ENCODE assay signal across 28 cellular contexts in genomic region chr16:83839561-83839960, GRCh38.
"Had no signal": no experiment of that assay in that cellular context is flagged by ENCODE, and none has a peak within 500 bp of the region (broad histone marks: within the 10 kb centered on the region; RNA-seq: fewer than 3 reads in every experiment).

No MANE protein-coding gene starts in this region.

- H3K27ac Mint-ChIP-seq: natural killer cell; stimulated activated memory B cell treated with anti-CD40 and anti-IgM and Interleukin-4, amounts not matched to agents 10 μg/mL and 1 μg/mL and 100 μg/mL, for 72 hours had no signal

- FAIRE-seq: endometrium, keratinocyte had no signal

- H3K4me1 ChIP-seq: esophagus squamous epithelium, testis, tibial artery had no signal

- DNase-seq: dermis blood vessel endothelial cell; effector memory CD4-positive, alpha-beta T cell; erythroblast; esophagus squamous epithelium; foreskin melanocyte; glutamatergic neuron; heart right ventricle; hippocampal formation; left ventricle myocardium superior; lower lobe of right lung; natural killer cell; occipital lobe; ovary; posterior cingulate gyrus; psoas muscle; right cardiac atrium; spleen; stimulated activated CD4-positive, alpha-beta T cell treated with anti-CD3 and anti-CD28 coated beads, Interleukin-4, amount 100 ng/mL, for 4 hours; stimulated activated naive CD8-positive, alpha-beta T cell treated with anti-CD3 and anti-CD28 coated beads, Interleukin-15, Interleukin-2, amounts not matched to agents 100 U/mL and 50 U/mL, for 24 hours; substantia nigra; testis had no signal

- H3K27ac ChIP-seq: coronary artery, esophagus squamous epithelium, heart right ventricle, lower lobe of right lung, ovary, psoas muscle, skin epidermis, spleen, testis, tibial artery had no signal

- H3K9me3 ChIP-seq: esophagus squamous epithelium, heart right ventricle, lower lobe of right lung, ovary, spleen, testis, tibial artery had no signal

- H3K27me3 Mint-ChIP-seq: stimulated activated memory B cell treated with anti-CD40 and anti-IgM and Interleukin-4, amounts not matched to agents 10 μg/mL and 1 μg/mL and 100 μg/mL, for 72 hours had no signal

- H3K36me3 Mint-ChIP-seq: natural killer cell; stimulated activated memory B cell treated with anti-CD40 and anti-IgM and Interleukin-4, amounts not matched to agents 10 μg/mL and 1 μg/mL and 100 μg/mL, for 72 hours had no signal

- ATAC-seq: heart right ventricle; left ventricle myocardium superior; lower lobe of right lung; natural killer cell; psoas muscle; right cardiac atrium; stimulated activated memory B cell treated with anti-CD40 and anti-IgM and Interleukin-4, amounts not matched to agents 10 μg/mL and 1 μg/mL and 100 μg/mL, for 72 hours; stimulated activated naive CD8-positive, alpha-beta T cell treated with anti-CD3 and anti-CD28 coated beads, Interleukin-15, Interleukin-2, amounts not matched to agents 100 U/mL and 50 U/mL, for 24 hours had no signal

- H3K4me3 ChIP-seq: coronary artery, esophagus squamous epithelium, heart right ventricle, lower lobe of right lung, ovary, psoas muscle, skin epidermis, spleen, testis, tibial artery had no signal

- H3K36me3 ChIP-seq: esophagus squamous epithelium, heart right ventricle, lower lobe of right lung, ovary, spleen, tibial artery had no signal

- H3K4me3 Mint-ChIP-seq: natural killer cell; stimulated activated memory B cell treated with anti-CD40 and anti-IgM and Interleukin-4, amounts not matched to agents 10 μg/mL and 1 μg/mL and 100 μg/mL, for 72 hours; type B pancreatic cell had no signal

- H3K27me3 ChIP-seq: esophagus squamous epithelium, ovary, testis, tibial artery had no signal

- H3K9me3 Mint-ChIP-seq: natural killer cell; stimulated activated memory B cell treated with anti-CD40 and anti-IgM and Interleukin-4, amounts not matched to agents 10 μg/mL and 1 μg/mL and 100 μg/mL, for 72 hours had no signal
